ENCODE assay signal across 16 cellular contexts in the genomic region with DNA sequence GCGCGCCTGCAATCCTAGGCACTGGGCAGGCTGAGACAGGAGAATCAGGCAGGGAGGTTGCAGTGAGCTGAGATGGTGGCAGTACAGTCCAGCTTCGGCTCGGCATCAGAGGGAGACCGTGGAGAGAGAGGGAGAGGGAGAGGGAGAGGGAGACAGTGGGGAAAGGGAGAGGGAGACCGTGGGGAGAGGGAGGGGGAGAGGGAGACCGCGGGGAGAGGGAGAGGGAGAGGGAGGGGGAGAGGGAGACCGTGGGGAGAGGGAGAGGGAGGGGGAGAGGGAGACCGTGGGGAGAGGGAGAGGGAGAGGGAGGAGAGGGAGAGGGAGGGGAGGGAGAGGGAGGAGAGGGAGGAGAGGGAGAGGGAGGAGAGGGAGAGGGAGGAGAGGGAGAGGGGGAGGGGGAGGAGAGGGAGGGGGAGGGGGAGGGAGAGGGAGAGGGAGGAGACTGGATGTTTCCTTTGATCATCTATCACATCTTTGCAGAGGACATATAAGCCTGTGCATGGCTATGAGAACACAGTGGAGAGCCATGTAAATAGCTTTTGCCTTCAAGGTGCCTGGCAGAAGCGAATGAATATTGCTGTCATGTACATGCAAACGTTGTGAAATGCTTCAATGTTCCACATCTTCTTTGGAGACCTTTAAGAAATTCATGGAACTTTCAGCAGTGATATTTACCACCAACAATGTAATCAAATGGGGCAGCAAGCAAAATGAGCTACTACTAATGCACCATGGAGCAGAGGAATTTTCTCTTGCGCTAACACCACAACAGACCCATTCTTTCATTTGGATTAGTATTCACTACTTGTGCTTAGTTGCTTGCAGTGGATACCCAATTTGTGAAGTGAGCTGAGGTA. TPM values are rescaled to one million over a fixed set of nuclear protein-coding genes. Genes with fewer than 3 reads are reported as not detected.
A peak's percentile ranks its signal among the peaks of the same experiment; 100 is the strongest.
DNase-seq lines count a peak whose midpoint lies in the region; ATAC-seq, FAIRE-seq and TF ChIP-seq lines count a peak whose summit lies in the region.
"Had no signal": no experiment of that assay in that cellular context is flagged by ENCODE, and none has a peak within 500 bp of the region (broad histone marks: within the 10 kb centered on the region; RNA-seq: fewer than 3 reads in every experiment).

No MANE protein-coding gene starts in this region.

- TF ChIP-seq POLR2A in HepG2 (IDR thresholded peaks at IDR 0.05; ENCODE audit: insufficient read depth in 1 of 2, low read depth in 2 of 2, low read length in 2 of 2) (no peak), right lobe of liver (IDR thresholded peaks at IDR 0.05) (no peak)

- H3K4me3 Mint-ChIP-seq in endothelial cell (ENCODE audit: unreplicated experiment): no peak overlapping the region
- no peak overlapping the region for H3K4me3 Mint-ChIP-seq in stimulated activated memory B cell treated with anti-CD40 and anti-IgM and Interleukin-4, amounts not matched to agents 10 μg/mL and 1 μg/mL and 100 μg/mL, for 72 hours
- H3K4me3 Mint-ChIP-seq: CD4-positive, alpha-beta T cell; HFFc6 had no signal

- H3K9ac ChIP-seq in HepG2 (ENCODE audit: insufficient read depth, low read depth, low read length): no peak overlapping the region

- no peaks in the 10 kb centered on the region for H3K27me3 Mint-ChIP-seq in endothelial cell (ENCODE audit: unreplicated experiment)
- H3K27me3 Mint-ChIP-seq in stimulated activated memory B cell treated with anti-CD40 and anti-IgM and Interleukin-4, amounts not matched to agents 10 μg/mL and 1 μg/mL and 100 μg/mL, for 72 hours: no peaks in the 10 kb centered on the region

- H3K27me3 ChIP-seq in HepG2 (ENCODE audit: control insufficient read depth in 1 of 2, insufficient read depth in 2 of 2, low read length in 2 of 2) (peaks cover 0 to 7% of the 10 kb centered on the region in 2 experiments; a peak in 3 of 5 replicates), right lobe of liver (no peaks in the 10 kb centered on the region)

- H3K4me1 Mint-ChIP-seq in endothelial cell (ENCODE audit: unreplicated experiment): no peaks in the 10 kb centered on the region
- peaks cover 7% of the 10 kb centered on the region for H3K4me1 Mint-ChIP-seq in stimulated activated memory B cell treated with anti-CD40 and anti-IgM and Interleukin-4, amounts not matched to agents 10 μg/mL and 1 μg/mL and 100 μg/mL, for 72 hours

- H3K9me3 ChIP-seq in HepG2 (ENCODE audit: low read length) (no peaks in the 10 kb centered on the region), right lobe of liver (no peaks in the 10 kb centered on the region)
- H3K9me3 ChIP-seq: Caco-2 had no signal

- no peaks in the 10 kb centered on the region for H3K79me2 ChIP-seq in HepG2 (ENCODE audit: insufficient read depth, low read length)

- H3K4me2 ChIP-seq in HepG2 (ENCODE audit: low read depth, low read length): no peak overlapping the region

- POLR2A ChIA-PET in HepG2 (lab: Yijun Ruan, JAX): no interaction called here

- TF ChIP-seq RAD21 in HepG2 (CRISPR knock-in tag; IDR thresholded peaks at IDR 0.05): no peak

- 64% methylated on average over 12 of the region's 13 CpGs for WGBS in HepG2 (ENCODE audit: low lambda C conversion rate)
- 77% methylated on average over 12 of the region's 13 CpGs for WGBS in right lobe of liver (ENCODE audit: insufficient coverage, low coverage, low lambda C conversion rate, missing lambda C conversion rate)

- no peaks in the 10 kb centered on the region for H3K36me3 Mint-ChIP-seq in endothelial cell (ENCODE audit: low read depth, unreplicated experiment)
- H3K36me3 Mint-ChIP-seq in stimulated activated memory B cell treated with anti-CD40 and anti-IgM and Interleukin-4, amounts not matched to agents 10 μg/mL and 1 μg/mL and 100 μg/mL, for 72 hours: no peaks in the 10 kb centered on the region

- no peaks in the 10 kb centered on the region for H4K20me1 ChIP-seq in HepG2 (ENCODE audit: insufficient read depth, low read length)

- ATAC-seq in HepG2: no peak
- ATAC-seq in right lobe of liver: no peak
- ATAC-seq in stimulated activated memory B cell treated with anti-CD40 and anti-IgM and Interleukin-4, amounts not matched to agents 10 μg/mL and 1 μg/mL and 100 μg/mL, for 72 hours: no peak

- no peaks in the 10 kb centered on the region for H3K36me3 ChIP-seq in HepG2 (replicated peaks in 1 of 2; ENCODE audit: control insufficient read depth in 1 of 2, insufficient read depth in 2 of 2, low read length in 2 of 2)
- no peaks in the 10 kb centered on the region for H3K36me3 ChIP-seq in right lobe of liver

- H3K4me3 ChIP-seq in HepG2 (replicated peaks in 1 of 3; ENCODE audit: insufficient read depth in 1 of 3, low read depth in 2 of 3, low read length in 3 of 3) (no peak overlapping the region), right lobe of liver (no peak overlapping the region)

- H3K27ac ChIP-seq in HepG2 (ENCODE audit: extremely low read length, insufficient read depth, low read length): no peak overlapping the region
- H3K27ac ChIP-seq in right lobe of liver: no peak overlapping the region

- peak overlapping the region; percentile 48 for H3K27ac Mint-ChIP-seq in endothelial cell (ENCODE audit: unreplicated experiment)
- H3K27ac Mint-ChIP-seq in stimulated activated memory B cell treated with anti-CD40 and anti-IgM and Interleukin-4, amounts not matched to agents 10 μg/mL and 1 μg/mL and 100 μg/mL, for 72 hours: no peak overlapping the region
- H3K27ac Mint-ChIP-seq: CD4-positive, alpha-beta T cell; HFFc6 had no signal

- TF ChIP-seq CTCF in HepG2 (CRISPR knock-in tag; IDR thresholded peaks at IDR 0.05): no peak
- TF ChIP-seq CTCF in right lobe of liver (IDR thresholded peaks at IDR 0.05): no peak
- TF ChIP-seq CTCF in endothelial cell (IDR thresholded peaks at IDR 0.05; ENCODE audit: unreplicated experiment): no peak

- in situ Hi-C loops in HepG2 (cut with HindIII; ENCODE audit: extremely low pct_ligation_motif_present, low pct_unique_long_range_greater_than_20kb): no loop called here

- H3K4me1 ChIP-seq in HepG2 (ENCODE audit: insufficient read depth, low read length) (no peaks in the 10 kb centered on the region), right lobe of liver (peaks cover 0 to 6% (median 0%) of the 10 kb centered on the region in 4 donors)
- H3K4me1 ChIP-seq: Caco-2 had no signal

- no peak overlapping the region for H2AFZ ChIP-seq in HepG2 (ENCODE audit: low read length)

- DNase-seq in HepG2 (ENCODE audit: low spot score): no peak
- no peak for DNase-seq in right lobe of liver
- no peak for DNase-seq in endothelial cell (ENCODE audit: low spot score)
- DNase-seq in midbrain (lab: John Stamatoyannopoulos, UW): peak; percentile 80
- DNase-seq in cerebellar cortex (ENCODE audit: low spot score): no peak
- no peak for DNase-seq in T-helper 2 cell
- DNase-seq in AML-193 (lab: John Stamatoyannopoulos, UW): no peak

- H3K9me3 Mint-ChIP-seq in endothelial cell (ENCODE audit: unreplicated experiment): no peaks in the 10 kb centered on the region
- no peaks in the 10 kb centered on the region for H3K9me3 Mint-ChIP-seq in stimulated activated memory B cell treated with anti-CD40 and anti-IgM and Interleukin-4, amounts not matched to agents 10 μg/mL and 1 μg/mL and 100 μg/mL, for 72 hours
- H3K9me3 Mint-ChIP-seq: CD4-positive, alpha-beta T cell; HFFc6 had no signal

- TF ChIP-seq EP300 in HepG2 (IDR thresholded peaks at IDR 0.05; ENCODE audit: low read depth in 2 of 2, low read length in 2 of 2): no peak
- TF ChIP-seq EP300 in HepG2 (CRISPR knock-in tag; IDR thresholded peaks at IDR 0.05; ENCODE audit: borderline replicate concordance): no peak

- no TSS peak for BruUV-seq in HepG2 (replicated peaks; lab: Mats Ljungman, UMichigan)

- CTCF ChIA-PET in HepG2 (lab: Yijun Ruan, JAX; ENCODE audit: low intra/inter-chr PET ratio, low total read pairs): interaction anchor here (1.1 to 1.3 kb wide), 3 partner anchors 10 to 154 kb away, joined by 6 to 9 read pairs (median 7); partner anchors contain the start of gene VARS2

- intact Hi-C loops in HepG2 (cut with micrococcal nuclease; ENCODE audit: unreplicated experiment): loop anchor here (5.0 kb wide), 1 partner anchor 241 kb away; no protein-coding TSS in a partner anchor
- intact Hi-C loops in right lobe of liver (cut with DNase I): loop anchor here in 1 of 2 donors (10.0 kb wide), 1 partner anchor 233 kb away; no protein-coding TSS in a partner anchor

- peak; percentile 12 for FAIRE-seq in HepG2 (lab: Jason Lieb, UNC)

RNA-seq across cellular contexts. Expression of gene C6orf15, which starts 44.3 kb away (rescaled TPM):
- total RNA-seq in HepG2 (2016; rRNA removed; fragmentation: Illumina TruSeq; extraction: Trizol): not detected in 2 replicates
- not detected in 2 replicates for total RNA-seq in HepG2 (2016; cell fraction: cytosol; rRNA removed; fragmentation: Illumina TruSeq; extraction: Trizol; ENCODE audit: low read depth)
- total RNA-seq in HepG2 (2016; cell fraction: insoluble cytoplasmic fraction; rRNA removed; fragmentation: Illumina TruSeq; extraction: Trizol): not detected in 2 replicates
- not detected in 2 replicates for total RNA-seq in HepG2 (2016; cell fraction: membrane; rRNA removed; fragmentation: Illumina TruSeq; extraction: Trizol)
- not detected in 2 replicates for total RNA-seq in HepG2 (2016; cell fraction: nucleus; rRNA removed; fragmentation: Illumina TruSeq; extraction: Trizol)
- polyA plus RNA-seq in HepG2 (2011; rRNA removed): not detected in 2 replicates
- polyA plus RNA-seq in HepG2 (2011; cell fraction: cytosol; rRNA removed): not detected in 2 replicates
- not detected in 2 replicates for polyA plus RNA-seq in HepG2 (2011; cell fraction: nucleus; rRNA removed)
- polyA plus RNA-seq in HepG2 (2012): not detected in 2 replicates
- polyA plus RNA-seq in HepG2 (2016; cell fraction: cytosol; fragmentation: Illumina TruSeq; extraction: Trizol; ENCODE audit: low read depth): not detected in 2 replicates
- polyA plus RNA-seq in HepG2 (2016; cell fraction: insoluble cytoplasmic fraction; fragmentation: Illumina TruSeq; extraction: Trizol; ENCODE audit: low read depth): not detected in 2 replicates
- not detected in 2 replicates for polyA plus RNA-seq in HepG2 (2016; cell fraction: membrane; fragmentation: Illumina TruSeq; extraction: Trizol; ENCODE audit: low read depth)
- polyA plus RNA-seq in HepG2 (2016; cell fraction: nucleus; fragmentation: Illumina TruSeq; extraction: Trizol; ENCODE audit: insufficient read depth, low read depth): not detected in 2 replicates
- not detected in 2 replicates for polyA minus RNA-seq in HepG2 (2011; rRNA and poly(A)+ RNA removed; ENCODE audit: low replicate concordance)
- polyA minus RNA-seq in HepG2 (2011; cell fraction: cytosol; rRNA and poly(A)+ RNA removed): not detected in 2 replicates
- polyA minus RNA-seq in HepG2 (2011; cell fraction: nucleus; rRNA and poly(A)+ RNA removed): not detected in 2 replicates
- not detected for total RNA-seq in right lobe of liver
- not detected for total RNA-seq in endothelial cell (ENCODE audit: unreplicated experiment)
- total RNA-seq: Caco-2; CD4-positive, alpha-beta T cell; H1; HFFc6; M059J had no signal
- polyA plus RNA-seq: BJ, H1 had no signal

RNA-seq across cellular contexts. Expression of gene PSORS1C1, which starts 46.5 kb away (rescaled TPM):
- total RNA-seq in HepG2 (2016; rRNA removed; fragmentation: Illumina TruSeq; extraction: Trizol): 0.02 TPM in 1 of 2 replicates, not detected in the other
- total RNA-seq in HepG2 (2016; cell fraction: cytosol; rRNA removed; fragmentation: Illumina TruSeq; extraction: Trizol; ENCODE audit: low read depth): not detected in 2 replicates
- not detected in 2 replicates for total RNA-seq in HepG2 (2016; cell fraction: insoluble cytoplasmic fraction; rRNA removed; fragmentation: Illumina TruSeq; extraction: Trizol)
- not detected in 2 replicates for total RNA-seq in HepG2 (2016; cell fraction: membrane; rRNA removed; fragmentation: Illumina TruSeq; extraction: Trizol)
- not detected in 2 replicates for total RNA-seq in HepG2 (2016; cell fraction: nucleus; rRNA removed; fragmentation: Illumina TruSeq; extraction: Trizol)
- 0.01 and 0.24 TPM in 2 replicates for polyA plus RNA-seq in HepG2 (2011; rRNA removed)
- polyA plus RNA-seq in HepG2 (2011; cell fraction: cytosol; rRNA removed): not detected in 2 replicates
- 0.12 and 0.23 TPM in 2 replicates for polyA plus RNA-seq in HepG2 (2011; cell fraction: nucleus; rRNA removed)
- polyA plus RNA-seq in HepG2 (2012): not detected in 2 replicates
- not detected in 2 replicates for polyA plus RNA-seq in HepG2 (2016; cell fraction: cytosol; fragmentation: Illumina TruSeq; extraction: Trizol; ENCODE audit: low read depth)
- polyA plus RNA-seq in HepG2 (2016; cell fraction: insoluble cytoplasmic fraction; fragmentation: Illumina TruSeq; extraction: Trizol; ENCODE audit: low read depth): not detected in 2 replicates
- not detected in 2 replicates for polyA plus RNA-seq in HepG2 (2016; cell fraction: membrane; fragmentation: Illumina TruSeq; extraction: Trizol; ENCODE audit: low read depth)
- not detected in 2 replicates for polyA plus RNA-seq in HepG2 (2016; cell fraction: nucleus; fragmentation: Illumina TruSeq; extraction: Trizol; ENCODE audit: insufficient read depth, low read depth)
- polyA minus RNA-seq in HepG2 (2011; rRNA and poly(A)+ RNA removed; ENCODE audit: low replicate concordance): 13.6 TPM in 1 of 2 replicates, not detected in the other
- not detected in 2 replicates for polyA minus RNA-seq in HepG2 (2011; cell fraction: cytosol; rRNA and poly(A)+ RNA removed)
- 0.13 and 0.25 TPM in 2 replicates for polyA minus RNA-seq in HepG2 (2011; cell fraction: nucleus; rRNA and poly(A)+ RNA removed)
- total RNA-seq in right lobe of liver: under 1 TPM in 2 of 6 experiments, not detected in 4; 0.07 to 0.42 TPM
- total RNA-seq in endothelial cell (ENCODE audit: unreplicated experiment): 0.54 TPM
- total RNA-seq: CD4-positive, alpha-beta T cell had no signal

RNA-seq across cellular contexts. Expression of gene CDSN, which starts 52.1 kb away (rescaled TPM):
- total RNA-seq in HepG2 (2016; rRNA removed; fragmentation: Illumina TruSeq; extraction: Trizol): not detected in 2 replicates
- not detected in 2 replicates for total RNA-seq in HepG2 (2016; cell fraction: cytosol; rRNA removed; fragmentation: Illumina TruSeq; extraction: Trizol; ENCODE audit: low read depth)
- total RNA-seq in HepG2 (2016; cell fraction: insoluble cytoplasmic fraction; rRNA removed; fragmentation: Illumina TruSeq; extraction: Trizol): not detected in 2 replicates
- not detected in 2 replicates for total RNA-seq in HepG2 (2016; cell fraction: membrane; rRNA removed; fragmentation: Illumina TruSeq; extraction: Trizol)
- not detected in 2 replicates for total RNA-seq in HepG2 (2016; cell fraction: nucleus; rRNA removed; fragmentation: Illumina TruSeq; extraction: Trizol)
- not detected in 2 replicates for polyA plus RNA-seq in HepG2 (2011; rRNA removed)
- polyA plus RNA-seq in HepG2 (2011; cell fraction: cytosol; rRNA removed): not detected in 2 replicates
- polyA plus RNA-seq in HepG2 (2011; cell fraction: nucleus; rRNA removed): not detected in 2 replicates
- not detected in 2 replicates for polyA plus RNA-seq in HepG2 (2012)
- polyA plus RNA-seq in HepG2 (2016; cell fraction: cytosol; fragmentation: Illumina TruSeq; extraction: Trizol; ENCODE audit: low read depth): not detected in 2 replicates
- polyA plus RNA-seq in HepG2 (2016; cell fraction: insoluble cytoplasmic fraction; fragmentation: Illumina TruSeq; extraction: Trizol; ENCODE audit: low read depth): not detected in 2 replicates
- not detected in 2 replicates for polyA plus RNA-seq in HepG2 (2016; cell fraction: membrane; fragmentation: Illumina TruSeq; extraction: Trizol; ENCODE audit: low read depth)
- not detected in 2 replicates for polyA plus RNA-seq in HepG2 (2016; cell fraction: nucleus; fragmentation: Illumina TruSeq; extraction: Trizol; ENCODE audit: insufficient read depth, low read depth)
- polyA minus RNA-seq in HepG2 (2011; rRNA and poly(A)+ RNA removed; ENCODE audit: low replicate concordance): 0.07 TPM in 1 of 2 replicates, not detected in the other
- polyA minus RNA-seq in HepG2 (2011; cell fraction: cytosol; rRNA and poly(A)+ RNA removed): not detected in 2 replicates
- not detected in 2 replicates for polyA minus RNA-seq in HepG2 (2011; cell fraction: nucleus; rRNA and poly(A)+ RNA removed)
- total RNA-seq in right lobe of liver: not detected
- not detected for total RNA-seq in endothelial cell (ENCODE audit: unreplicated experiment)
- total RNA-seq: A172; Caco-2; CD4-positive, alpha-beta T cell; H1; HFFc6; M059J had no signal
- polyA plus RNA-seq: BJ, H1 had no signal

RNA-seq across cellular contexts. Expression of gene MUC22, which starts 57.8 kb away (rescaled TPM):
- total RNA-seq in HepG2 (2016; rRNA removed; fragmentation: Illumina TruSeq; extraction: Trizol) (not detected in 2 replicates), right lobe of liver (not detected), endothelial cell (ENCODE audit: unreplicated experiment) (not detected)
- total RNA-seq in HepG2 (2016; cell fraction: cytosol; rRNA removed; fragmentation: Illumina TruSeq; extraction: Trizol; ENCODE audit: low read depth): not detected in 2 replicates
- not detected in 2 replicates for total RNA-seq in HepG2 (2016; cell fraction: insoluble cytoplasmic fraction; rRNA removed; fragmentation: Illumina TruSeq; extraction: Trizol)
- not detected in 2 replicates for total RNA-seq in HepG2 (2016; cell fraction: membrane; rRNA removed; fragmentation: Illumina TruSeq; extraction: Trizol)
- not detected in 2 replicates for total RNA-seq in HepG2 (2016; cell fraction: nucleus; rRNA removed; fragmentation: Illumina TruSeq; extraction: Trizol)
- polyA plus RNA-seq in HepG2 (2011; rRNA removed): not detected in 2 replicates
- not detected in 2 replicates for polyA plus RNA-seq in HepG2 (2011; cell fraction: cytosol; rRNA removed)
- not detected in 2 replicates for polyA plus RNA-seq in HepG2 (2011; cell fraction: nucleus; rRNA removed)
- not detected in 2 replicates for polyA plus RNA-seq in HepG2 (2012)
- not detected in 2 replicates for polyA plus RNA-seq in HepG2 (2016; cell fraction: cytosol; fragmentation: Illumina TruSeq; extraction: Trizol; ENCODE audit: low read depth)
- not detected in 2 replicates for polyA plus RNA-seq in HepG2 (2016; cell fraction: insoluble cytoplasmic fraction; fragmentation: Illumina TruSeq; extraction: Trizol; ENCODE audit: low read depth)
- not detected in 2 replicates for polyA plus RNA-seq in HepG2 (2016; cell fraction: membrane; fragmentation: Illumina TruSeq; extraction: Trizol; ENCODE audit: low read depth)
- polyA plus RNA-seq in HepG2 (2016; cell fraction: nucleus; fragmentation: Illumina TruSeq; extraction: Trizol; ENCODE audit: insufficient read depth, low read depth): not detected in 2 replicates
- polyA minus RNA-seq in HepG2 (2011; rRNA and poly(A)+ RNA removed; ENCODE audit: low replicate concordance): 0.05 TPM in 1 of 2 replicates, not detected in the other
- polyA minus RNA-seq in HepG2 (2011; cell fraction: cytosol; rRNA and poly(A)+ RNA removed): not detected in 2 replicates
- not detected in 2 replicates for polyA minus RNA-seq in HepG2 (2011; cell fraction: nucleus; rRNA and poly(A)+ RNA removed)
- total RNA-seq: Caco-2; CD4-positive, alpha-beta T cell; H1; HFFc6; HT-29; M059J had no signal
- polyA plus RNA-seq: BJ had no signal
